In the genomic region with DNA sequence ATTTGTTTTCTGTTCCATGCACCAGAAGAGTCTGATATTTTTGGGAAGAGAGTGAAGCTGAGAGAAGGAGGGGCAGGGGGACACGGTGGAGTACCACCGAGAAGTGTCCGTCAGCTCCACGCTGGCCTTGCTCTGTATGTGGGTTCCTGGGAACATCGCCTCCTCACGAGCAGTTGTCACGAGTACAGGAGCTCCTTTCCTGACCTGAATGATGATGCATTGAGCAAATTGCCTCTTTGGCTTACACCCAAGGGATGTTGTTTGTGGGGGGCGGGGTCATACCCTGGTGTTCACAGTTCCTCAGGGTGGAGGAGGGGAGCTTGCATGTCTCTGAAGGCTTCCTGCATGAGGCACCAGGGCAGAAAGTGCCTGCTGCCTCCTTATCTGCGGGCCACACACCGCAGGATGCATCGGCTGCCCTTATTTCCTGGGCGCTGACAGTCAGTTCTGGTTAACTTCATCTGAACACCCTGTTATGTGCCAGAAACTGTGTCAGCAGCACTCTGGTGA, we compare ENCODE assay signal across 8 cellular contexts. TPM values are rescaled to one million over a fixed set of nuclear protein-coding genes. Genes with fewer than 3 reads are reported as not detected.
DNase-seq lines count a peak whose midpoint lies in the region; ATAC-seq and TF ChIP-seq lines count a peak whose summit lies in the region.

No MANE protein-coding gene starts in this region.

- no peak overlapping the region for H3K4me3 ChIP-seq in parathyroid adenoma (ENCODE audit: low read depth, low read length)
- H3K4me3 ChIP-seq in psoas muscle, result no peak overlapping the region
- no peak overlapping the region for H3K4me3 ChIP-seq in vagina

- H3K9ac ChIP-seq in parathyroid adenoma, result no peak overlapping the region

- 49 to 53% (median 50%) methylated on average over 12 of the region's 12 CpGs for WGBS in psoas muscle, 3 donors

- in situ Hi-C loops in ACHN (cut with HindIII; ENCODE audit: low pct_ligation_motif_present, low pct_unique_long_range_greater_than_20kb, low sequenced_read_pairs), result no loop called here

- DNase-seq in ACHN, result peak; percentile 52
- DNase-seq in activated CD4-positive, CD25-positive, alpha-beta regulatory T cell treated with anti-CD3 and anti-CD28 coated beads, Interleukin-2, amount 50 U/mL, for 16 hours (ENCODE audit: low read depth, low spot score), result peak; percentile 21
- peak; percentile 53 to 79 for DNase-seq in central memory CD8-positive, alpha-beta T cell (ENCODE audit: low spot score in 2 of 2)
- no peak for DNase-seq in psoas muscle
- no peak for DNase-seq in vagina (ENCODE audit: extremely low spot score in 2 of 2)
- DNase-seq in progenitor cell of endocrine pancreas (ENCODE audit: low spot score, unreplicated experiment), result no peak

- peaks cover 5% of the 10 kb centered on the region for H3K36me3 Mint-ChIP-seq in central memory CD8-positive, alpha-beta T cell (ENCODE audit: insufficient read depth)
- H3K36me3 Mint-ChIP-seq in progenitor cell of endocrine pancreas (ENCODE audit: insufficient read depth), result no peaks in the 10 kb centered on the region

- no peak for TF ChIP-seq CTCF in parathyroid adenoma (IDR thresholded peaks at IDR 0.05)
- TF ChIP-seq CTCF in psoas muscle (IDR thresholded peaks at IDR 0.05), result no peak
- TF ChIP-seq CTCF in vagina (IDR thresholded peaks at IDR 0.05), result no peak
- TF ChIP-seq CTCF in progenitor cell of endocrine pancreas (IDR thresholded peaks at IDR 0.05; ENCODE audit: unreplicated experiment), result no peak

- H3K9me3 ChIP-seq in parathyroid adenoma (ENCODE audit: control insufficient read depth, low read length) (no peaks in the 10 kb centered on the region), psoas muscle (no peaks in the 10 kb centered on the region), vagina (no peaks in the 10 kb centered on the region)

- peaks cover 6% of the 10 kb centered on the region for H3K9me3 Mint-ChIP-seq in central memory CD8-positive, alpha-beta T cell
- H3K9me3 Mint-ChIP-seq in progenitor cell of endocrine pancreas (ENCODE audit: low read depth), result no peaks in the 10 kb centered on the region

- H3K79me2 ChIP-seq in parathyroid adenoma, result no peaks in the 10 kb centered on the region

- H3K4me1 Mint-ChIP-seq in central memory CD8-positive, alpha-beta T cell, result peaks cover 27% of the 10 kb centered on the region
- H3K4me1 Mint-ChIP-seq in progenitor cell of endocrine pancreas (ENCODE audit: low read depth), result no peaks in the 10 kb centered on the region

- no peak overlapping the region for H3K4me3 Mint-ChIP-seq in central memory CD8-positive, alpha-beta T cell
- no peak overlapping the region for H3K4me3 Mint-ChIP-seq in progenitor cell of endocrine pancreas (ENCODE audit: low read depth)

- H3K36me3 ChIP-seq in parathyroid adenoma (ENCODE audit: control insufficient read depth, insufficient read depth, low read length), result no peaks in the 10 kb centered on the region
- no peaks in the 10 kb centered on the region for H3K36me3 ChIP-seq in psoas muscle (ENCODE audit: insufficient read depth in 1 of 2, low read depth in 1 of 2)
- H3K36me3 ChIP-seq in vagina, result no peaks in the 10 kb centered on the region

- intact Hi-C loops in psoas muscle (cut with DNase I), result no loop called here
- intact Hi-C loops in vagina (cut with DNase I), result loop anchor here (10.0 kb wide), 1 partner anchor 499 kb away; no protein-coding TSS in a partner anchor

- ATAC-seq in HG03432 (IDR thresholded peaks at IDR 0.05; ENCODE audit: unreplicated experiment) (peak; percentile 37), psoas muscle (no peak)
- peak; percentile 99 for ATAC-seq in central memory CD8-positive, alpha-beta T cell (replicated peaks; ENCODE audit: extremely low read depth, poor library complexity, severe bottlenecking)

- no peak overlapping the region for H3K4me2 ChIP-seq in parathyroid adenoma (ENCODE audit: low read length)

- H3K27ac ChIP-seq in parathyroid adenoma (peak overlapping the region; percentile 24), psoas muscle (no peak overlapping the region), vagina (no peak overlapping the region)

- H3K27me3 ChIP-seq in parathyroid adenoma (ENCODE audit: control insufficient read depth, insufficient read depth, low read length) (no peaks in the 10 kb centered on the region), psoas muscle (ENCODE audit: insufficient read depth in 3 of 3, low read length in 2 of 3) (no peaks in the 10 kb centered on the region), vagina (no peaks in the 10 kb centered on the region)

- H3K4me1 ChIP-seq in parathyroid adenoma, result peaks cover 10% of the 10 kb centered on the region
- no peaks in the 10 kb centered on the region for H3K4me1 ChIP-seq in psoas muscle
- no peaks in the 10 kb centered on the region for H3K4me1 ChIP-seq in vagina

- no peaks in the 10 kb centered on the region for H3K27me3 Mint-ChIP-seq in central memory CD8-positive, alpha-beta T cell
- H3K27me3 Mint-ChIP-seq in progenitor cell of endocrine pancreas, result no peaks in the 10 kb centered on the region

- no peak for TF ChIP-seq POLR2A in vagina (IDR thresholded peaks at IDR 0.05)

- H2AFZ ChIP-seq in parathyroid adenoma, result peak overlapping the region; percentile 51

- H3K27ac Mint-ChIP-seq in central memory CD8-positive, alpha-beta T cell (ENCODE audit: low read depth), result no peak overlapping the region
- H3K27ac Mint-ChIP-seq in progenitor cell of endocrine pancreas, result no peak overlapping the region

RNA-seq across cellular contexts. Expression of gene RGS9, which starts 36.2 kb away (rescaled TPM):
- 1 to 10 TPM; 1.5 to 4.8 (median 2.7) TPM for total RNA-seq in psoas muscle
- 1 to 10 TPM in 2 of 3 donors, under 1 TPM in 1; 0.33 to 2.1 (median 1.5) TPM for polyA plus RNA-seq in psoas muscle
- 8.1 TPM for total RNA-seq in vagina
- 8.5 and 8.7 TPM in 2 replicates for total RNA-seq in progenitor cell of endocrine pancreas

Comparison
In these comparisons a context has a peak if more than half of its experiments do, and no peak if none do; other contexts are left out.
1. DNase-seq: peak in ACHN (single experiment), activated CD4-positive, CD25-positive, alpha-beta regulatory T cell treated with anti-CD3 and anti-CD28 coated beads, Interleukin-2, amount 50 U/mL, for 16 hours (single experiment) and central memory CD8-positive, alpha-beta T cell (2 of 2); none in psoas muscle (0 of 2), vagina (0 of 2) and progenitor cell of endocrine pancreas (single experiment).
2. ATAC-seq: peak in HG03432 (single experiment) and central memory CD8-positive, alpha-beta T cell (single experiment); none in psoas muscle (0 of 4).